8 cellular contexts compared by ENCODE assay signal in the genomic region with DNA sequence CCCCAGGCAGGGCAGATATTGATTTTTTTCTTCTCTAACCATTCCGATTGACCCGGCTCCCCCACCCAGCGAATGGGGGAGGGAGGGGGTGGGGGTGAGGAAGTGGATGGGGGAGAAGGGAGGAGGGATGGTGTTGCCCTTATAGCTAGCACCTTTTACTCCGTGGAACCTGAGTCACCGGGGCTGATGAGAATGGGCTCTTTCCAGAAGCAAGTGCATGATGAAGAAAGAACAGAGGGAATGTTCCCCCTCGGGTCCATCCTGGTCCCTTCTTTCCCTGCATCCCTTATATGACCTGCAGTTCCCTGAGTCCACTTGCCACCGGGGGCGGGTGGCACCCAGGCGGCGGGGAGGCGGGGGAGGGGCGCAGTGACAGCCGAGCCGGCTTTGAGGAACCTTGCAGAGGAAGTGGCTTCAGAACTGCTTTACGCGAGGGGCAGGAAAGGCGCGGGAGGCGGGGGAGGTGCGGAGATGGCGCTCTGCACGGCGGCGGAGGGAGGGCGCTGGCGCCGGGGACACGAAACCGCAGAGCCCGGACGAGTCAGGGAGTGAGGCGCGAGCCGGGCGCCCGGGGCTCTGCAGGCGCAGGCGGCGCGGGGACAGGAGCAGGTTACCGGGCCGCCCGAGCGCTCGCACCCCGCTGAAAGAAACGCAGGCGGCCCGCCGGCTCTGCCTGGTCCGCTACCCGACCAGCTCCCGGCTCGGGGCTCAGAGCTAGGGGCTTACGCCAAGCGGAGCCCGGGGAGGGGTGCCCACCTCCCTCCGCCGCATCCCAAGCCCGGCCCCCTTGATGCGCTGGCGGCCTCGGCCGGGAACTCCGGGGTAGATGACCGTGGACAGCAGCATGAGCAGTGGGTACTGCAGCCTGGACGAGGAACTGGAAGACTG. TPM values are rescaled to one million over a fixed set of nuclear protein-coding genes. Genes with fewer than 3 reads are reported as not detected.
A peak's percentile ranks its signal among the peaks of the same experiment; 100 is the strongest.
DNase-seq lines count a peak whose midpoint lies in the region; ATAC-seq and TF ChIP-seq lines count a peak whose summit lies in the region.

No MANE protein-coding gene starts in this region.

- no peaks in the 10 kb centered on the region for H3K79me2 ChIP-seq in SK-N-SH (ENCODE audit: insufficient read depth)
- no peaks in the 10 kb centered on the region for H3K79me2 ChIP-seq in trophoblast cell (ENCODE audit: control insufficient read depth, insufficient read depth, low read length, poor library complexity)

- no peaks in the 10 kb centered on the region for H3K9me2 ChIP-seq in SK-N-SH

- DNase-seq in Caco-2 (peak; percentile 46 to 52), SK-N-SH (peak; percentile 87), cardiac septum (ENCODE audit: low spot score) (peak; percentile 96), trophoblast cell (peak in 1 of 2 donors; percentile 47), type B pancreatic cell (ENCODE audit: extremely low spot score, unreplicated experiment) (peak; percentile 79)
- peak; percentile 83 for DNase-seq in activated naive CD4-positive, alpha-beta T cell treated with anti-CD3 and anti-CD28 coated beads, Interleukin-2, amount 50 U/mL, for 16 hours

- H3K79me1 ChIP-seq in trophoblast cell (ENCODE audit: low read length) = no peaks in the 10 kb centered on the region

- no peaks in the 10 kb centered on the region for H3F3A ChIP-seq in SK-N-SH (replicated peaks; ENCODE audit: insufficient read depth)

- CTCF ChIA-PET in Caco-2 (lab: Charles Lee) (no interaction called here), SK-N-SH (lab: Yijun Ruan, JAX) (interaction anchor here (1.0 to 6.8 kb wide), 6 partner anchors 11 to 78 kb away, joined by 4 to 67 read pairs (median 8); a partner anchor contains a TSS)

- H3K4me1 Mint-ChIP-seq in Caco-2 (ENCODE audit: low read depth, unreplicated experiment) = no peaks in the 10 kb centered on the region
- H3K4me1 Mint-ChIP-seq in type B pancreatic cell (ENCODE audit: unreplicated experiment) = peaks cover 34% of the 10 kb centered on the region

- H3K36me3 ChIP-seq in Caco-2 (ENCODE audit: control insufficient read depth, insufficient read depth, low read length) = peaks cover 1% of the 10 kb centered on the region; the same call in 1 of the 2 replicates
- H3K36me3 ChIP-seq in KOPT-K1 (ENCODE audit: insufficient read depth, low read length) = peaks cover 22% of the 10 kb centered on the region
- H3K36me3 ChIP-seq in SK-N-SH (replicated peaks in 1 of 2; ENCODE audit: control insufficient read depth in 1 of 2, insufficient read depth in 2 of 2, low read length in 1 of 2) = no peaks in the 10 kb centered on the region
- H3K36me3 ChIP-seq in trophoblast cell (ENCODE audit: control insufficient read depth in 1 of 2, insufficient read depth in 2 of 2, low read length in 2 of 2) = no peaks in the 10 kb centered on the region

- H2BK120ac ChIP-seq in trophoblast cell (ENCODE audit: insufficient read depth, low read length, poor library complexity) = no peak overlapping the region

- peak; percentile 51 for ATAC-seq in GM21528 (IDR thresholded peaks at IDR 0.05; ENCODE audit: low FRiP score, unreplicated experiment)

- no peak overlapping the region for H4K12ac ChIP-seq in trophoblast cell (ENCODE audit: low read depth, low read length)

- H2BK5ac ChIP-seq in trophoblast cell (ENCODE audit: low read depth, low read length, poor library complexity) = no peak overlapping the region

- H3K27ac Mint-ChIP-seq in Caco-2 (ENCODE audit: unreplicated experiment) (no peak overlapping the region), type B pancreatic cell (peak overlapping the region; percentile 3)

- no peaks in the 10 kb centered on the region for H4K20me1 ChIP-seq in SK-N-SH (ENCODE audit: insufficient read depth)

- H4K91ac ChIP-seq in trophoblast cell (ENCODE audit: low read depth, low read length) = no peak overlapping the region

- WGBS in SK-N-SH (ENCODE audit: low lambda C conversion rate) = 6% methylated on average over 39 of the region's 67 CpGs
- no CpG with 5 or more reads among the region's 67 CpGs for WGBS in trophoblast cell (ENCODE audit: extremely low coverage, insufficient coverage, insufficient read length)

- no peak overlapping the region for H2BK12ac ChIP-seq in trophoblast cell (ENCODE audit: low read length)

- no peak overlapping the region for H4K8ac ChIP-seq in trophoblast cell (ENCODE audit: low read depth, low read length)

- H3K27me3 ChIP-seq in Caco-2 (replicated peaks; ENCODE audit: control insufficient read depth, insufficient read depth, low read length) (no peaks in the 10 kb centered on the region), SK-N-SH (ENCODE audit: insufficient read depth) (no peaks in the 10 kb centered on the region; the same call in 1 of the 2 replicates), trophoblast cell (ENCODE audit: insufficient read depth, low read length) (peaks cover 20% of the 10 kb centered on the region)

- no peak overlapping the region for H3K18ac ChIP-seq in trophoblast cell (ENCODE audit: low read length)

- no peak overlapping the region for H3K14ac ChIP-seq in trophoblast cell (ENCODE audit: low read length)

- H3K27me3 Mint-ChIP-seq in Caco-2 (ENCODE audit: insufficient read depth, unreplicated experiment) (peaks cover 9% of the 10 kb centered on the region), type B pancreatic cell (peaks cover 49% of the 10 kb centered on the region)

- H3K9ac ChIP-seq in SK-N-SH = no peak overlapping the region; the same call in 1 of the 2 replicates
- H3K9ac ChIP-seq in trophoblast cell (ENCODE audit: low read length) = no peak overlapping the region

- no peak for TF ChIP-seq RAD21 in SK-N-SH (IDR thresholded peaks at IDR 0.05; ENCODE audit: low read length)

- POLR2A ChIA-PET in Caco-2 (lab: Charles Lee) = no interaction called here
- POLR2A ChIA-PET in SK-N-SH (lab: Yijun Ruan, JAX) = no interaction called here

- H2AFZ ChIP-seq in SK-N-SH (ENCODE audit: low read depth) (peak overlapping the region; percentile 89), trophoblast cell (ENCODE audit: insufficient read depth, low read length, poor library complexity) (peak overlapping the region; percentile 35)

- H3K23ac ChIP-seq in trophoblast cell (ENCODE audit: low read length) = no peak overlapping the region

- H3K9me3 Mint-ChIP-seq in Caco-2 (ENCODE audit: unreplicated experiment) = no peaks in the 10 kb centered on the region
- H3K9me3 Mint-ChIP-seq in type B pancreatic cell = no peaks in the 10 kb centered on the region

- H3K4me2 ChIP-seq in SK-N-SH = peak overlapping the region; percentile 78
- peak overlapping the region; percentile 82 for H3K4me2 ChIP-seq in trophoblast cell (ENCODE audit: low read length)

- H3K36me3 Mint-ChIP-seq in Caco-2 (ENCODE audit: insufficient read depth, unreplicated experiment) = no peaks in the 10 kb centered on the region
- H3K36me3 Mint-ChIP-seq in type B pancreatic cell = no peaks in the 10 kb centered on the region

- H3K4me3 Mint-ChIP-seq in Caco-2 (ENCODE audit: unreplicated experiment) = peak overlapping the region; percentile 63
- H3K4me3 Mint-ChIP-seq in type B pancreatic cell = peak overlapping the region; percentile 81

- no TSS peak for BruUV-seq in Caco-2 (replicated peaks; lab: Mats Ljungman, UMichigan)

- H2AK5ac ChIP-seq in trophoblast cell (ENCODE audit: low read length) = no peak overlapping the region

- TF ChIP-seq CTCF in Caco-2 (IDR thresholded peaks at IDR 0.05; ENCODE audit: insufficient read depth in 1 of 2, low read depth in 1 of 2, low read length in 1 of 2, severe bottlenecking in 1 of 2, unreplicated experiment in 1 of 2) (no peak), SK-N-SH (IDR thresholded peaks at IDR 0.05) (no peak), type B pancreatic cell (conservative IDR thresholded peaks at IDR 0.05) (no peak)

- H3K27ac ChIP-seq in KOPT-K1 (ENCODE audit: low read depth, low read length, poor library complexity, severe bottlenecking) (peak overlapping the region; percentile 99), SK-N-SH (ENCODE audit: low read depth in 2 of 2, low read length in 1 of 2) (no peak overlapping the region), trophoblast cell (ENCODE audit: low read depth, low read length) (no peak overlapping the region)

- H3K9me3 ChIP-seq in Caco-2 = no peaks in the 10 kb centered on the region
- H3K9me3 ChIP-seq in KOPT-K1 (ENCODE audit: insufficient read depth, low read length, poor library complexity, severe bottlenecking) = no peaks in the 10 kb centered on the region
- no peaks in the 10 kb centered on the region for H3K9me3 ChIP-seq in SK-N-SH
- H3K9me3 ChIP-seq in trophoblast cell (ENCODE audit: insufficient read depth, low read depth, low read length) = no peaks in the 10 kb centered on the region

- peak in 1 of 2 experiments; percentile 11; a peak in 1 of 4 replicates for TF ChIP-seq EP300 in SK-N-SH (IDR thresholded peaks at IDR 0.05; ENCODE audit: borderline replicate concordance in 1 of 2, low read depth in 1 of 2, low read length in 1 of 2)

- intact Hi-C loops in Caco-2 (cut with micrococcal nuclease; ENCODE audit: unreplicated experiment) (no loop called here), cardiac septum (cut with DNase I) (loop anchor here (2.0 kb wide), 1 partner anchor 22 kb away; no protein-coding TSS in a partner anchor)

- peaks cover 10% of the 10 kb centered on the region for H3K4me1 ChIP-seq in Caco-2
- H3K4me1 ChIP-seq in SK-N-SH (ENCODE audit: control insufficient read depth in 1 of 2, insufficient read depth in 2 of 2, low read depth in 1 of 2, low read length in 1 of 2) = peaks cover 0 to 10% of the 10 kb centered on the region in 2 experiments; a peak in 2 of 4 replicates
- H3K4me1 ChIP-seq in trophoblast cell (ENCODE audit: control insufficient read depth in 1 of 2, insufficient read depth in 2 of 2, low read length in 2 of 2) = peaks cover 3 to 9% of the 10 kb centered on the region in 2 experiments

- peak overlapping the region; percentile 42 for H3K4me3 ChIP-seq in Caco-2 (ENCODE audit: low read depth, low read length)
- H3K4me3 ChIP-seq in SK-N-SH (ENCODE audit: low read depth in 2 of 2, low read length in 1 of 2) = peak overlapping the region; percentile 61 to 69
- peak overlapping the region; percentile 53 for H3K4me3 ChIP-seq in trophoblast cell (ENCODE audit: low read depth, low read length)

- no peak overlapping the region for H3K4ac ChIP-seq in trophoblast cell (ENCODE audit: low read depth, low read length)

RNA-seq across cellular contexts. Expression of a gene that starts 49.7 kb away (rescaled TPM):
- 0.86 and 1.3 TPM in 2 replicates for total RNA-seq in Caco-2 (2022)
- 1.7 and 2.2 TPM in 2 replicates for polyA plus RNA-seq in SK-N-SH (2012; rRNA removed)
- 1.6 and 1.8 TPM in 2 replicates for polyA plus RNA-seq in SK-N-SH (2012; cell fraction: cytosol; rRNA removed)
- polyA plus RNA-seq in SK-N-SH (2012; cell fraction: nucleus; rRNA removed) = 4.4 and 5.0 TPM in 2 replicates
- total RNA-seq in cardiac septum = 15.5 TPM
- polyA plus RNA-seq in trophoblast cell (2013) = 0.07 and 0.08 TPM in 2 replicates
- total RNA-seq in type B pancreatic cell (ENCODE audit: low replicate concordance) = 3.8 and 5.9 TPM in 2 replicates

RNA-seq across cellular contexts. Expression of a gene that starts 55.3 kb away (rescaled TPM):
- 37.9 and 39.6 TPM in 2 replicates for total RNA-seq in Caco-2 (2022)
- 59.5 and 83.2 TPM in 2 replicates for polyA plus RNA-seq in SK-N-SH (2012; rRNA removed)
- polyA plus RNA-seq in SK-N-SH (2012; cell fraction: cytosol; rRNA removed) = 55.4 and 68.8 TPM in 2 replicates
- polyA plus RNA-seq in SK-N-SH (2012; cell fraction: nucleus; rRNA removed) = 77.6 and 111 TPM in 2 replicates
- total RNA-seq in cardiac septum = 27.8 TPM
- 19.3 and 20.7 TPM in 2 replicates for polyA plus RNA-seq in trophoblast cell (2013)
- 38.2 and 45.7 TPM in 2 replicates for total RNA-seq in type B pancreatic cell (ENCODE audit: low replicate concordance)
